In genomic region chr22:20015187-20015625, GRCh38 we compare ENCODE assay signal across 14 cellular contexts. TPM values are rescaled to one million over a fixed set of nuclear protein-coding genes. Genes with fewer than 3 reads are reported as not detected.
A peak's percentile ranks its signal among the peaks of the same experiment; 100 is the strongest.
DNase-seq lines count a peak whose midpoint lies in the region; ATAC-seq and TF ChIP-seq lines count a peak whose summit lies in the region.
"Had no signal": no experiment of that assay in that cellular context is flagged by ENCODE, and none has a peak within 500 bp of the region (broad histone marks: within the 10 kb centered on the region; RNA-seq: fewer than 3 reads in every experiment).

No MANE protein-coding gene starts in this region.

- intact Hi-C loops in MCF 10A (cut with micrococcal nuclease): no loop called here
- intact Hi-C loops in breast epithelium (cut with DNase I; ENCODE audit: low total_unique reads): no loop called here

- BruUV-seq in MCF 10A (replicated peaks; lab: Mats Ljungman, UMichigan): no TSS peak

- H3K27ac ChIP-seq in breast epithelium (no peak overlapping the region), tibial nerve (peak overlapping the region in 3 of 4 donors; percentile 60 to 84 (median 68))

- H3K9me3 ChIP-seq in breast epithelium: no peaks in the 10 kb centered on the region
- H3K9me3 ChIP-seq in tibial nerve: no peaks in the 10 kb centered on the region
- H3K9me3 ChIP-seq: heart left ventricle had no signal

- H3K4me1 Mint-ChIP-seq in MCF 10A (ENCODE audit: insufficient read depth, unreplicated experiment): peaks cover 6% of the 10 kb centered on the region
- peaks cover 8% of the 10 kb centered on the region for H3K4me1 Mint-ChIP-seq in WTC11
- no peaks in the 10 kb centered on the region for H3K4me1 Mint-ChIP-seq in mesothelial cell of epicardium

- CTCF ChIA-PET in MCF 10A (lab: Yijun Ruan, JAX): interaction anchor here (1.9 kb wide), 1 partner anchor 43 kb away, joined by 3 read pairs; no protein-coding TSS in a partner anchor
- CTCF ChIA-PET in WTC11 (lab: Charles Lee): interaction anchor here (0.9 to 6.5 kb wide), 10 partner anchors 14 to 284 kb away, joined by 3 to 181 read pairs (median 5); no protein-coding TSS in a partner anchor

- TF ChIP-seq EP300 in tibial nerve (IDR thresholded peaks at IDR 0.05): no peak

- H3K4me1 ChIP-seq in breast epithelium (peaks cover 0 to 10% of the 10 kb centered on the region in 2 donors), tibial nerve (peaks cover 0 to 51% (median 17%) of the 10 kb centered on the region in 4 donors)

- no peak for TF ChIP-seq CTCF in MCF 10A (IDR thresholded peaks at IDR 0.05; ENCODE audit: unreplicated experiment)
- no peak for TF ChIP-seq CTCF in breast epithelium (IDR thresholded peaks at IDR 0.05)
- no peak for TF ChIP-seq CTCF in WTC11 (IDR thresholded peaks at IDR 0.05)
- no peak for TF ChIP-seq CTCF in mesothelial cell of epicardium (IDR thresholded peaks at IDR 0.05; ENCODE audit: unreplicated experiment)
- no peak for TF ChIP-seq CTCF in tibial nerve (IDR thresholded peaks at IDR 0.05)

- DNase-seq in MCF 10A (ENCODE audit: unreplicated experiment) (no peak), breast epithelium (ENCODE audit: low spot score in 2 of 2) (no peak), WTC11 (ENCODE audit: low spot score) (no peak), mesothelial cell of epicardium (ENCODE audit: low spot score in 2 of 2, unreplicated experiment in 2 of 2) (no peak), tibial nerve (ENCODE audit: low spot score in 2 of 2) (no peak), H4 (ENCODE audit: low spot score) (no peak)
- DNase-seq: AML-193, amygdala, NCI-H1417 treated with DMSO at 0.1 percent for 48 hours, NCI-H774 had no signal

- H3K27ac Mint-ChIP-seq in MCF 10A (ENCODE audit: low read depth, unreplicated experiment): peak overlapping the region; percentile 19
- no peak overlapping the region for H3K27ac Mint-ChIP-seq in WTC11
- no peak overlapping the region for H3K27ac Mint-ChIP-seq in mesothelial cell of epicardium

- ATAC-seq in WTC11: no peak
- ATAC-seq in GM18505 (IDR thresholded peaks at IDR 0.05; ENCODE audit: unreplicated experiment): no peak
- no peak for ATAC-seq in HG02610 (IDR thresholded peaks at IDR 0.05; ENCODE audit: unreplicated experiment)
- ATAC-seq: sciatic nerve had no signal

- no peaks in the 10 kb centered on the region for H3K9me3 Mint-ChIP-seq in MCF 10A (ENCODE audit: unreplicated experiment)
- H3K9me3 Mint-ChIP-seq in WTC11: no peaks in the 10 kb centered on the region
- no peaks in the 10 kb centered on the region for H3K9me3 Mint-ChIP-seq in mesothelial cell of epicardium

- 73 to 91% methylated on average over 10 of the region's 10 CpGs for WGBS in tibial nerve, 2 donors

- H3K4me3 ChIP-seq in breast epithelium (no peak overlapping the region), tibial nerve (no peak overlapping the region)

- no peaks in the 10 kb centered on the region for H3K27me3 Mint-ChIP-seq in MCF 10A (ENCODE audit: insufficient read depth, unreplicated experiment)
- peaks cover 47% of the 10 kb centered on the region for H3K27me3 Mint-ChIP-seq in WTC11 (ENCODE audit: low read depth)
- peaks cover 56% of the 10 kb centered on the region for H3K27me3 Mint-ChIP-seq in mesothelial cell of epicardium (ENCODE audit: low read depth)

- TF ChIP-seq POLR2A in breast epithelium (IDR thresholded peaks at IDR 0.05) (no peak), tibial nerve (IDR thresholded peaks at IDR 0.05) (no peak), GM18505 (IDR thresholded peaks at IDR 0.05; ENCODE audit: borderline replicate concordance, extremely low read depth, insufficient read depth, insufficient read length) (no peak)

- peak overlapping the region; percentile 35 for H3K4me3 Mint-ChIP-seq in MCF 10A (ENCODE audit: unreplicated experiment)
- H3K4me3 Mint-ChIP-seq in WTC11: peak overlapping the region; percentile 64
- H3K4me3 Mint-ChIP-seq in mesothelial cell of epicardium: peak overlapping the region; percentile 55

- H3K36me3 Mint-ChIP-seq in MCF 10A (ENCODE audit: insufficient read depth, unreplicated experiment) (peaks cover 1% of the 10 kb centered on the region), WTC11 (no peaks in the 10 kb centered on the region), mesothelial cell of epicardium (no peaks in the 10 kb centered on the region)

- no peaks in the 10 kb centered on the region for H3K27me3 ChIP-seq in breast epithelium
- H3K27me3 ChIP-seq in tibial nerve: no peaks in the 10 kb centered on the region

- no peaks in the 10 kb centered on the region for H3K36me3 ChIP-seq in breast epithelium
- H3K36me3 ChIP-seq in tibial nerve: no peaks in the 10 kb centered on the region
- H3K36me3 ChIP-seq: heart left ventricle had no signal

- POLR2A ChIA-PET in MCF 10A (lab: Yijun Ruan, JAX) (interaction anchor here (0.6 kb wide), 2 partner anchors 15 to 29 kb away, joined by 4 to 5 read pairs; no protein-coding TSS in a partner anchor), WTC11 (lab: Charles Lee) (interaction anchor here (1.2 kb wide), 1 partner anchor 64 kb away, joined by 3 read pairs; no protein-coding TSS in a partner anchor)

TF ChIP-seq in WTC11, 78 proteins besides CTCF, POLR2A, EP300 and RAD21:
- TF ChIP-seq FOXJ3 (CRISPR knock-in tag; IDR thresholded peaks at IDR 0.05; ENCODE audit: borderline replicate concordance) (no peak), JAZF1 (CRISPR knock-in tag; IDR thresholded peaks at IDR 0.05) (no peak), OVOL2 (CRISPR knock-in tag; IDR thresholded peaks at IDR 0.05; ENCODE audit: borderline replicate concordance) (no peak), ZNF263 (CRISPR knock-in tag; IDR thresholded peaks at IDR 0.05; ENCODE audit: low read depth) (no peak), IRF2 (CRISPR knock-in tag; IDR thresholded peaks at IDR 0.05; ENCODE audit: borderline replicate concordance, low read depth) (no peak), GTF2I (CRISPR knock-in tag; conservative IDR thresholded peaks at IDR 0.05) (no peak), ZMAT4 (CRISPR knock-in tag; IDR thresholded peaks at IDR 0.05) (no peak), JUN (CRISPR knock-in tag; IDR thresholded peaks at IDR 0.05) (no peak), SMAD3 (CRISPR knock-in tag; IDR thresholded peaks at IDR 0.05; ENCODE audit: borderline replicate concordance) (no peak), ZNF219 (CRISPR knock-in tag; IDR thresholded peaks at IDR 0.05; ENCODE audit: borderline replicate concordance) (no peak)
- TF ChIP-seq, protein P1, sequence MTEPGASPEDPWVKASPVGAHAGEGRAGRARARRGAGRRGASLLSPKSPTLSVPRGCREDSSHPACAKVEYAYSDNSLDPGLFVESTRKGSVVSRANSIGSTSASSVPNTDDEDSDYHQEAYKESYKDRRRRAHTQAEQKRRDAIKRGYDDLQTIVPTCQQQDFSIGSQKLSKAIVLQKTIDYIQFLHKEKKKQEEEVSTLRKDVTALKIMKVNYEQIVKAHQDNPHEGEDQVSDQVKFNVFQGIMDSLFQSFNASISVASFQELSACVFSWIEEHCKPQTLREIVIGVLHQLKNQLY (CRISPR knock-in tag; IDR thresholded peaks at IDR 0.05): no peak

RNA-seq across cellular contexts. Expression of gene ARVCF, which starts 1.4 kb away (rescaled TPM):
- total RNA-seq in MCF 10A (2022): 7.5 and 11.8 TPM in 2 replicates
- total RNA-seq in breast epithelium: 10 to 100 TPM; 13.0 to 51.2 (median 44.2) TPM
- total RNA-seq in WTC11 (2021): 58.3 to 65.4 TPM (median 61.3 TPM) in 3 replicates
- 38.4 to 43.8 TPM (median 41.2 TPM) in 3 replicates for total RNA-seq in mesothelial cell of epicardium
- total RNA-seq in tibial nerve: 10 to 100 TPM; 47.5 to 98.3 (median 80.6) TPM
- total RNA-seq in H4 (2014; rRNA removed; shearing (Covaris generic)): 0.58 and 1.8 TPM in 2 replicates

RNA-seq across cellular contexts. Expression of gene TANGO2, which starts 5.7 kb away (rescaled TPM):
- total RNA-seq in MCF 10A (2022) (13.9 and 16.0 TPM in 2 replicates), breast epithelium (10 to 100 TPM; 25.9 to 55.4 (median 33.4) TPM), WTC11 (2021) (13.2 to 16.8 TPM (median 14.8 TPM) in 3 replicates), mesothelial cell of epicardium (13.4 to 17.5 TPM (median 15.6 TPM) in 3 replicates), tibial nerve (10 to 100 TPM; 31.7 to 56.7 (median 39.0) TPM)
- 20.6 and 29.3 TPM in 2 replicates for total RNA-seq in H4 (2014; rRNA removed; shearing (Covaris generic))

Comparison
In these comparisons a context has a peak if more than half of its experiments do, and no peak if none do; other contexts are left out.
1. H3K27ac ChIP-seq: peak in tibial nerve (3 of 4); none in breast epithelium (0 of 2).
2. Peak in every context shown above with its lines, with median percentiles within 50 percentile points of each other: H3K4me3 Mint-ChIP-seq.